In genomic region chr9:70015099-70015498, GRCh38 we compare ENCODE assay signal across 31 cellular contexts. TPM values are rescaled to one million over a fixed set of nuclear protein-coding genes. Genes with fewer than 3 reads are reported as not detected.
"Had no signal": no experiment of that assay in that cellular context is flagged by ENCODE, and none has a peak within 500 bp of the region (broad histone marks: within the 10 kb centered on the region; RNA-seq: fewer than 3 reads in every experiment).

No MANE protein-coding gene starts in this region.

- H3K36me3 ChIP-seq: adrenal gland, ascending aorta had no signal

- H3K4me1 ChIP-seq: adrenal gland, ascending aorta had no signal

- H3K4me3 ChIP-seq: adrenal gland, ascending aorta had no signal

- H3K27ac ChIP-seq: adrenal gland, ascending aorta, VCaP had no signal

- H3K27me3 ChIP-seq: adrenal gland, ascending aorta had no signal

- FAIRE-seq: TTC549 had no signal

- ATAC-seq: activated CD8-positive, alpha-beta T cell treated with anti-CD3 and anti-CD28 coated beads for 36 hours; activated naive CD4-positive, alpha-beta T cell treated with anti-CD3 and anti-CD28 coated beads, Interleukin-2, amount 50 U/mL, for 72 hours; activated T-cell treated with anti-CD3 and anti-CD28 coated beads, Interleukin-2, amount 50 U/mL, for 4 hours; activated T-cell treated with anti-CD3 and anti-CD28 coated beads, Interleukin-2, amount 50 U/mL, for 72 hours; activated T-helper 17 cell treated with anti-CD3 and anti-CD28 coated beads, Interleukin-2, amount 50 U/mL, for 72 hours had no signal

- DNase-seq: activated B cell treated with CpG ODN at 0.5 μM for 24 hours; activated CD4-positive, alpha-beta memory T cell treated with anti-CD3 and anti-CD28 coated beads for 36 hours; activated CD4-positive, alpha-beta T cell treated with anti-CD3 and anti-CD28 coated beads for 48 hours; activated CD4-positive, alpha-beta T cell treated with anti-CD3 and anti-CD28 coated beads, Interleukin-2, amount 50 U/mL, for 1 hour; activated CD4-positive, alpha-beta T cell treated with anti-CD3 and anti-CD28 coated beads, Interleukin-2, amount 50 U/mL, for 4 hours; activated CD4-positive, CD25-positive, alpha-beta regulatory T cell treated with anti-CD3 and anti-CD28 coated beads, Interleukin-2, amount 50 U/mL, for 72 hours; activated CD8-positive, alpha-beta memory T cell treated with anti-CD3 and anti-CD28 coated beads, Interleukin-2, amount 50 U/mL, for 4 hours; activated CD8-positive, alpha-beta T cell treated with anti-CD3 and anti-CD28 coated beads for 36 hours; activated effector memory CD4-positive, alpha-beta T cell treated with anti-CD3 and anti-CD28 coated beads, Interleukin-2, amount 50 U/mL, for 16 hours; activated gamma-delta T cell treated with Interleukin-2 at 50 U/mL for 16 hours; activated naive CD4-positive, alpha-beta T cell; activated naive CD4-positive, alpha-beta T cell treated with anti-CD3 and anti-CD28 coated beads for 36 hours; activated naive CD4-positive, alpha-beta T cell treated with anti-CD3 and anti-CD28 coated beads, Interleukin-2, amount 50 U/mL, for 16 hours; activated naive CD8-positive, alpha-beta T cell treated with anti-CD3 and anti-CD28 coated beads for 36 hours; activated T-cell treated with anti-CD3 and anti-CD28 coated beads for 4 hours; activated T-cell treated with anti-CD3 and anti-CD28 coated beads, Interleukin-2, amount 50 U/mL, for 1 hour; activated T-cell treated with anti-CD3 and anti-CD28 coated beads, Interleukin-2, amount 50 U/mL, for 4 hours; activated T-cell treated with anti-CD3 and anti-CD28 coated beads, Interleukin-2, amount 50 U/mL, for 72 hours; adrenal gland; amniotic stem cell; central memory CD4-positive, alpha-beta T cell; T-helper 1 cell; T-helper 2 cell; T-helper 9 cell had no signal

- H3K9me3 ChIP-seq: adrenal gland, ascending aorta had no signal

RNA-seq across cellular contexts. Expression of gene MAMDC2, which starts 28.5 kb away (rescaled TPM):
- total RNA-seq: activated B cell treated with CpG ODN at 0.5 μM for 24 hours; activated CD4-positive, alpha-beta memory T cell treated with anti-CD3 and anti-CD28 coated beads for 36 hours; activated CD8-positive, alpha-beta memory T cell treated with anti-CD3 and anti-CD28 coated beads for 36 hours; activated CD8-positive, alpha-beta T cell treated with anti-CD3 and anti-CD28 coated beads for 36 hours; activated naive CD4-positive, alpha-beta T cell treated with anti-CD3 and anti-CD28 coated beads for 36 hours; activated naive CD4-positive, alpha-beta T cell treated with anti-CD3 and anti-CD28 coated beads, Interleukin-2, amount 50 U/mL, for 72 hours; activated naive CD8-positive, alpha-beta T cell treated with anti-CD3 and anti-CD28 coated beads for 36 hours; activated T-cell treated with anti-CD3 and anti-CD28 coated beads, Interleukin-2, amount 50 U/mL, for 4 hours; activated T-cell treated with anti-CD3 and anti-CD28 coated beads, Interleukin-2, amount 50 U/mL, for 72 hours; activated T-helper 1 cell treated with anti-CD3 and anti-CD28 coated beads, Interleukin-12 subunit alpha, Interleukin-12 subunit beta, Interleukin-2, Interleukin-4 antibody, amounts not matched to agents 30 ng/mL and 10 ng/mL and 1 ng/mL, durations not matched to agents 14 hours and 24 hours and 36 hours; activated T-helper 17 cell treated with anti-CD3 and anti-CD28 coated beads, Interleukin-2, amount 50 U/mL, for 72 hours had no signal
